19 cellular contexts compared by ENCODE assay signal in genomic region chr2:143787674-143788073, GRCh38.
"Had no signal": no experiment of that assay in that cellular context is flagged by ENCODE, and none has a peak within 500 bp of the region (broad histone marks: within the 10 kb centered on the region; RNA-seq: fewer than 3 reads in every experiment).

No MANE protein-coding gene starts in this region.

- H3K27me3 ChIP-seq: colonic mucosa, gastroesophageal sphincter, heart left ventricle, left lung, suprapubic skin had no signal

- H3K9me3 Mint-ChIP-seq: activated T-helper 1 cell treated with anti-CD3 and anti-CD28 coated beads, Interleukin-12 subunit alpha, Interleukin-12 subunit beta, Interleukin-2, Interleukin-4 antibody, amounts not matched to agents 30 ng/mL and 10 ng/mL and 1 ng/mL, durations not matched to agents 14 hours and 24 hours and 36 hours; central memory CD8-positive, alpha-beta T cell had no signal

- DNase-seq: activated CD4-positive, alpha-beta T cell treated with anti-CD3 and anti-CD28 coated beads for 1 hour; activated CD4-positive, alpha-beta T cell treated with anti-CD3 and anti-CD28 coated beads, Interleukin-2, amount 50 U/mL, for 48 hours; activated gamma-delta T cell treated with Interleukin-2 at 50 U/mL for 16 hours; activated T-cell treated with anti-CD3 and anti-CD28 coated beads for 4 hours; colonic mucosa; heart left ventricle; kidney; left lung; occipital lobe; posterior cingulate gyrus; stimulated activated naive CD8-positive, alpha-beta T cell treated with anti-CD3 and anti-CD28 coated beads, Interleukin-15, amount 100 ng/mL, for 72 hours; trophoblast cell; WERI-Rb-1 had no signal

- H3K4me3 ChIP-seq: colonic mucosa, gastroesophageal sphincter, heart left ventricle, left lung, suprapubic skin had no signal

- FAIRE-seq: kidney had no signal

- ATAC-seq: gastroesophageal sphincter; heart left ventricle; left lung; stimulated activated naive CD8-positive, alpha-beta T cell treated with anti-CD3 and anti-CD28 coated beads, Interleukin-15, amount 100 ng/mL, for 72 hours had no signal

- H3K9me3 ChIP-seq: colonic mucosa, gastroesophageal sphincter, heart left ventricle, left lung, suprapubic skin had no signal

- H3K27ac Mint-ChIP-seq: activated naive CD8-positive, alpha-beta T cell; activated T-helper 1 cell treated with anti-CD3 and anti-CD28 coated beads, Interleukin-12 subunit alpha, Interleukin-12 subunit beta, Interleukin-2, Interleukin-4 antibody, amounts not matched to agents 30 ng/mL and 10 ng/mL and 1 ng/mL, durations not matched to agents 14 hours and 24 hours and 36 hours; brain; stimulated activated naive CD8-positive, alpha-beta T cell treated with anti-CD3 and anti-CD28 coated beads, Interleukin-15, amount 100 ng/mL, for 72 hours had no signal

- H3K36me3 ChIP-seq: colonic mucosa, gastroesophageal sphincter, heart left ventricle, left lung, suprapubic skin, WERI-Rb-1 had no signal

- H3K4me1 ChIP-seq: colonic mucosa, gastroesophageal sphincter, heart left ventricle, left lung, suprapubic skin had no signal

- H3K27ac ChIP-seq: colonic mucosa, gastroesophageal sphincter, heart left ventricle, left lung, suprapubic skin, WERI-Rb-1 had no signal

- H3K4me3 Mint-ChIP-seq: activated naive CD8-positive, alpha-beta T cell; activated T-helper 1 cell treated with anti-CD3 and anti-CD28 coated beads, Interleukin-12 subunit alpha, Interleukin-12 subunit beta, Interleukin-2, Interleukin-4 antibody, amounts not matched to agents 30 ng/mL and 10 ng/mL and 1 ng/mL, durations not matched to agents 14 hours and 24 hours and 36 hours; brain; central memory CD8-positive, alpha-beta T cell; stimulated activated naive CD8-positive, alpha-beta T cell treated with anti-CD3 and anti-CD28 coated beads, Interleukin-15, amount 100 ng/mL, for 72 hours had no signal

- H3K36me3 Mint-ChIP-seq: activated naive CD8-positive, alpha-beta T cell; brain had no signal

- H3K4me1 Mint-ChIP-seq: brain; central memory CD8-positive, alpha-beta T cell; stimulated activated naive CD8-positive, alpha-beta T cell treated with anti-CD3 and anti-CD28 coated beads, Interleukin-15, amount 100 ng/mL, for 72 hours had no signal
